ENCODE assay signal across 8 cellular contexts in the genomic region with DNA sequence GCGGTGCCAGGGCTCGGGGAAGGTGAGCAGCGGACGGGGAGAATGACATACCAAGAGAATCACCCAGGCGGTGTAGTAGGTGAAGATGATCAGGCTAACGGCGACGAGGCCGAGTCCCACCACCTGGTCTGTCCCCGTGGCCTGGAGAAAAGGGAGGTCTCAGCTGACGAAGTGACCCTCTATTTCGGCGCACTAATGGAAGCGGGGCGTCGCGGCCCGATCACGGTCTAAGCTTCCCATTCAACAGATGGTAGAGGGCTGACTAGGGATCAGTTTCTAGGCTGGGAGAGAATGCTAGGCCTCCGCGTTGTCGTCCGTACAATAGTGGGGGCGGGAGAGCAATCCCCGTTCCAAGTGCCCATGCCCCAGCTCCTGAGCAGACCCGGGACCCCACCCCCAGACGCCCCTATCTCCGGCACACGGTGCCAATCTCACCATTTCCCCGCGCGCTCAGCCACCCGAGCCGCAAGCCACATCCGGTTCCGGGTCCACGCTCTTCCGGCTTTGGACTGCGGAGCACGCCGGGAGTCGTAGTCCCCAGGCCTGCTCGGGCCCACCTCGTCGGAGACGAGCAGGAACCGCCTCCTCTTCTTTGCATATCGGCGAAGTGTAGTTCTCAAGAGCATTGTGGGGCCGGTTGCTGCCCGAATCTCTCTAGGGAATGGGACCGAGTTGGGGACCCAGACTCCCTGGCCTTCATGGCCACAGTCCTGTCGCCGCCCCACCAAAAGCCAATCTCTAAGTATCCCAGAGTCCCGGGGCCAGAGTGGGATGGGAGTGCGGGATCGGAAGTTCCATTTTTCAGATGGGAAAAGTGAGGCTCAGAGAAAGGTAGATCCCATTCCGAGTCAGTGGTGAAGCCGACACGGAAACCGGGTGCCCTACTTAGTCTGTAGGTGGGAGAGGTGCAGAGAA. TPM values are rescaled to one million over a fixed set of nuclear protein-coding genes. Genes with fewer than 3 reads are reported as not detected.
A peak's percentile ranks its signal among the peaks of the same experiment; 100 is the strongest.
DNase-seq lines count a peak whose midpoint lies in the region; ATAC-seq and TF ChIP-seq lines count a peak whose summit lies in the region.

Gene DPM2, minus strand, starts transcription at position 472 of the 915 bp plus-strand sequence. Its CDS starts 34 bp downstream, at position 438.

- TF ChIP-seq CTCF in GM12865 (IDR thresholded peaks at IDR 0.05; ENCODE audit: insufficient read depth, low read depth, low read length, missing control alignments) (no peak), psoas muscle (IDR thresholded peaks at IDR 0.05) (no peak)

- H3K4me3 ChIP-seq in GM12865 (ENCODE audit: low read depth, low read length): peak within 1 kb of the TSS; percentile 71
- H3K4me3 ChIP-seq in right cardiac atrium (ENCODE audit: low read length): peak within 1 kb of the TSS; percentile 56
- peak within 1 kb of the TSS; percentile 80 for H3K4me3 ChIP-seq in psoas muscle
- H3K4me3 ChIP-seq in urinary bladder (ENCODE audit: low read depth, low read length): peak within 1 kb of the TSS; percentile 57

- DNase-seq in GM12865 (ENCODE audit: low read depth) (peak; percentile 95), NCI-H1105 treated with DMSO at 0.1 percent for 48 hours (lab: John Stamatoyannopoulos, UW) (peak; percentile 70), T-helper 2 cell (peak; percentile 72 to 96 (median 78)), amygdala (lab: John Stamatoyannopoulos, UW) (peak in 52 of 56 donors; percentile 24 to 86 (median 62)), right cardiac atrium (peak; percentile 88 to 93 (median 93)), psoas muscle (peak; percentile 85 to 90)

- H3K27me3 ChIP-seq in right cardiac atrium (ENCODE audit: control insufficient read depth, insufficient read depth): no peaks in the 10 kb centered on the region
- H3K27me3 ChIP-seq in psoas muscle (ENCODE audit: insufficient read depth in 3 of 3, low read length in 2 of 3): peaks cover 0 to 2% (median 0%) of the 10 kb centered on the region in 3 donors

- H3K4me1 ChIP-seq in right cardiac atrium (ENCODE audit: control insufficient read depth, insufficient read depth, low read length): peaks cover 9% of the 10 kb centered on the region
- peaks cover 10% of the 10 kb centered on the region for H3K4me1 ChIP-seq in psoas muscle
- no peaks in the 10 kb centered on the region for H3K4me1 ChIP-seq in urinary bladder (ENCODE audit: insufficient read depth)

- intact Hi-C loops in right cardiac atrium (cut with DNase I) (no loop called here), psoas muscle (cut with DNase I) (no loop called here)

- 3% methylated on average over 61 of the region's 61 CpGs for WGBS in right cardiac atrium
- 5 to 6% (median 6%) methylated on average over 60 to 61 of the region's 61 CpGs for WGBS in psoas muscle, 3 donors
- 2% methylated on average over 61 of the region's 61 CpGs for WGBS in urinary bladder

- no peaks in the 10 kb centered on the region for H3K9me3 ChIP-seq in right cardiac atrium (ENCODE audit: control insufficient read depth, low read length)
- no peaks in the 10 kb centered on the region for H3K9me3 ChIP-seq in psoas muscle

- H3K36me3 ChIP-seq in psoas muscle (ENCODE audit: insufficient read depth in 1 of 2, low read depth in 1 of 2): peaks cover 0 to 10% of the 10 kb centered on the region in 2 donors
- no peaks in the 10 kb centered on the region for H3K36me3 ChIP-seq in urinary bladder (ENCODE audit: insufficient read depth)

- ATAC-seq in HG02642 (IDR thresholded peaks at IDR 0.05; ENCODE audit: poor library complexity, unreplicated experiment) (peak; percentile 88), right cardiac atrium (peak; percentile 89 to 90), psoas muscle (peak; percentile 88 to 94 (median 90))

- H3K27ac ChIP-seq in right cardiac atrium (ENCODE audit: low read length) (peak within 1 kb of the TSS; percentile 64), psoas muscle (peak within 1 kb of the TSS; percentile 66), urinary bladder (ENCODE audit: low read depth) (peak within 1 kb of the TSS; percentile 43)

RNA-seq across cellular contexts. Expression of gene DPM2, which starts in this region (rescaled TPM):
- total RNA-seq in right cardiac atrium: 10 to 100 TPM; 13.6 to 20.0 (median 16.0) TPM
- polyA plus RNA-seq in right cardiac atrium: 16.4 TPM
- total RNA-seq in psoas muscle: 10 to 100 TPM in 3 of 4 donors, 1 to 10 TPM in 1; 9.7 to 17.4 (median 12.2) TPM
- polyA plus RNA-seq in psoas muscle: 10 to 100 TPM; 16.6 to 39.6 (median 37.1) TPM
- total RNA-seq in urinary bladder: 7.5 TPM
- polyA plus RNA-seq in urinary bladder: 32.1 TPM

Comparison
In these comparisons a context has a peak if more than half of its experiments do, and no peak if none do; other contexts are left out.
1. Peak in every context shown above with its lines: DNase-seq, ATAC-seq, H3K4me3 ChIP-seq and H3K27ac ChIP-seq.